ENCODE assay signal across 23 cellular contexts in genomic region chrX:2384486-2384885, GRCh38.
DNase-seq lines count a peak whose midpoint lies in the region; ATAC-seq, FAIRE-seq and TF ChIP-seq lines count a peak whose summit lies in the region.
"Had no signal": no experiment of that assay in that cellular context is flagged by ENCODE, and none has a peak within 500 bp of the region (broad histone marks: within the 10 kb centered on the region; RNA-seq: fewer than 3 reads in every experiment).

No MANE protein-coding gene starts in this region.

- no peak for TF ChIP-seq RAD21 in GM12878 (IDR thresholded peaks at IDR 0.05; ENCODE audit: insufficient read depth, low read depth, low read length)

- no peaks in the 10 kb centered on the region; the same call in 2 of the 3 replicates for H3K9me3 ChIP-seq in GM12878 (replicated peaks; ENCODE audit: control insufficient read depth, insufficient read depth, low read length)
- no peaks in the 10 kb centered on the region for H3K9me3 ChIP-seq in hepatocyte (ENCODE audit: low read depth)
- no peaks in the 10 kb centered on the region for H3K9me3 ChIP-seq in transverse colon

- WGBS in GM12878 (ENCODE audit: insufficient coverage, insufficient replicate concordance, low lambda C conversion rate, missing lambda C conversion rate): 59% methylated on average over 4 of the region's 4 CpGs
- 100% methylated on average over 2 of the region's 4 CpGs for WGBS in hepatocyte (ENCODE audit: low lambda C conversion rate, missing lambda C conversion rate)
- WGBS in transverse colon (ENCODE audit: low coverage in 1 of 2), 2 donors: 82 to 100% methylated on average over 1 to 4 of the region's 4 CpGs

- SMC1A ChIA-PET in GM12878 (lab: Charles Lee; ENCODE audit: uncharacterized antibody, unreplicated experiment): no interaction called here

- DNase-seq in GM12878 (ENCODE audit: low read depth, low spot score): no peak
- no peak for DNase-seq in hepatocyte (ENCODE audit: low spot score)
- DNase-seq in transverse colon: no peak
- no peak for DNase-seq in activated CD8-positive, alpha-beta T cell treated with anti-CD3 and anti-CD28 coated beads for 36 hours
- no peak for DNase-seq in NCI-H345 treated with DMSO at 0.1 percent for 48 hours (lab: John Stamatoyannopoulos, UW; ENCODE audit: unreplicated experiment)
- DNase-seq in Right ventricle myocardium inferior (ENCODE audit: missing footprints): no peak
- DNase-seq: 8988T; AML-193; Caco-2; Calu3; CD4-positive, alpha-beta T cell; CD8-positive, alpha-beta T cell; DMS79 treated with DMSO at 0.1 percent for 48 hours; GF-D8 had no signal

- in situ Hi-C loops in GM12878 (cut with MboI) (no loop called here), transverse colon (cut with MboI; ENCODE audit: low pct_ligation_motif_present in 1 of 4, low pct_unique_long_range_greater_than_20kb in 1 of 4, low sequenced_read_pairs in 3 of 4) (no loop called here)

- BruUV-seq in GM12878 (replicated peaks; lab: Mats Ljungman, UMichigan): no TSS peak

- no peak overlapping the region for H3K27ac Mint-ChIP-seq in activated CD8-positive, alpha-beta T cell treated with anti-CD3 and anti-CD28 coated beads for 36 hours
- H3K27ac Mint-ChIP-seq: B cell; CD4-positive, alpha-beta T cell; CD8-positive, alpha-beta T cell had no signal

- H3K79me2 ChIP-seq in GM12878 (ENCODE audit: control insufficient read depth, insufficient read depth, low read length): no peaks in the 10 kb centered on the region
- H3K79me2 ChIP-seq in hepatocyte: peaks cover 5% of the 10 kb centered on the region

- POLR2A ChIA-PET in GM12878 (lab: Charles Lee): no interaction called here
- POLR2A ChIA-PET in activated CD8-positive, alpha-beta T cell treated with anti-CD3 and anti-CD28 coated beads for 36 hours (lab: Charles Lee): no interaction called here

- no peak overlapping the region for H3K4me3 ChIP-seq in GM12878
- no peak overlapping the region for H3K4me3 ChIP-seq in hepatocyte
- no peak overlapping the region for H3K4me3 ChIP-seq in transverse colon
- H3K4me3 ChIP-seq: BLaER1 treated with 17β-estradiol and CSF1 and Interleukin-3, amounts not matched to agents 10 nM and 100 nM had no signal

- H3K36me3 Mint-ChIP-seq in activated CD8-positive, alpha-beta T cell treated with anti-CD3 and anti-CD28 coated beads for 36 hours (ENCODE audit: low read depth): peaks cover 12% of the 10 kb centered on the region

- no peaks in the 10 kb centered on the region for H3K36me3 ChIP-seq in GM12878 (ENCODE audit: control insufficient read depth in 2 of 2, insufficient read depth in 2 of 2, low read length in 1 of 2)
- H3K36me3 ChIP-seq in hepatocyte (replicated peaks; ENCODE audit: insufficient read depth, low read depth): no peaks in the 10 kb centered on the region
- no peaks in the 10 kb centered on the region for H3K36me3 ChIP-seq in transverse colon

- H3K27me3 Mint-ChIP-seq in activated CD8-positive, alpha-beta T cell treated with anti-CD3 and anti-CD28 coated beads for 36 hours: no peaks in the 10 kb centered on the region
- H3K27me3 Mint-ChIP-seq: B cell; CD4-positive, alpha-beta T cell had no signal

- FAIRE-seq in GM12878 (lab: Jason Lieb, UNC): peak; percentile 38
- FAIRE-seq: A204.1, D721Med, G401.6, GM12892, GM18507, GM19239 had no signal

- H3K9ac ChIP-seq in GM12878 (ENCODE audit: control insufficient read depth, insufficient read depth, low read length): no peak overlapping the region
- H3K9ac ChIP-seq: BLaER1 treated with 17β-estradiol and CSF1 and Interleukin-3, amounts not matched to agents 10 nM and 100 nM had no signal

- TF ChIP-seq CTCF in GM12878 (IDR thresholded peaks at IDR 0.05 in 2 of 3, conservative IDR thresholded peaks at IDR 0.05 in 1 of 3; ENCODE audit: control insufficient read depth in 2 of 3, extremely low read depth in 1 of 3, insufficient read depth in 1 of 3, low read depth in 3 of 3, low read length in 3 of 3) (no peak), hepatocyte (IDR thresholded peaks at IDR 0.05; ENCODE audit: poor library complexity) (no peak), transverse colon (IDR thresholded peaks at IDR 0.05) (no peak)
- TF ChIP-seq CTCF in activated CD8-positive, alpha-beta T cell treated with anti-CD3 and anti-CD28 coated beads for 36 hours (IDR thresholded peaks at IDR 0.05): no peak

- H3K4me2 ChIP-seq in GM12878 (ENCODE audit: control insufficient read depth, insufficient read depth) (no peak overlapping the region), hepatocyte (no peak overlapping the region)
- H3K4me2 ChIP-seq: BLaER1 treated with 17β-estradiol and CSF1 and Interleukin-3, amounts not matched to agents 10 nM and 100 nM had no signal

- H3K27me3 ChIP-seq in GM12878 (replicated peaks in 1 of 2; ENCODE audit: control insufficient read depth in 2 of 2, insufficient read depth in 2 of 2, low read length in 1 of 2): no peaks in the 10 kb centered on the region
- H3K27me3 ChIP-seq in hepatocyte: no peaks in the 10 kb centered on the region
- H3K27me3 ChIP-seq in transverse colon: no peaks in the 10 kb centered on the region
- H3K27me3 ChIP-seq: BLaER1 treated with 17β-estradiol and CSF1 and Interleukin-3, amounts not matched to agents 10 nM and 100 nM had no signal

- CTCF ChIA-PET in GM12878 (lab: Yijun Ruan, JAX): no interaction called here
- CTCF ChIA-PET in activated CD8-positive, alpha-beta T cell treated with anti-CD3 and anti-CD28 coated beads for 36 hours (lab: Charles Lee): no interaction called here

- H2AFZ ChIP-seq in GM12878 (ENCODE audit: control insufficient read depth, low read depth, low read length) (no peak overlapping the region), hepatocyte (no peak overlapping the region)

- RAD21 ChIA-PET in GM12878 (lab: Charles Lee; ENCODE audit: unreplicated experiment): no interaction called here

- ATAC-seq in GM12878 (no peak), Right ventricle myocardium inferior (no peak)
- no peak for ATAC-seq in activated CD8-positive, alpha-beta T cell treated with anti-CD3 and anti-CD28 coated beads for 36 hours
- ATAC-seq: CD8-positive, alpha-beta T cell had no signal

- H4K20me1 ChIP-seq in GM12878 (ENCODE audit: control insufficient read depth, insufficient read depth) (no peaks in the 10 kb centered on the region), hepatocyte (ENCODE audit: insufficient read depth, poor library complexity, severe bottlenecking) (no peaks in the 10 kb centered on the region)

- TF ChIP-seq POLR2A in GM12878 (IDR thresholded peaks at IDR 0.05; ENCODE audit: low read depth, low read length) (no peak), transverse colon (IDR thresholded peaks at IDR 0.05) (no peak)

- no peak overlapping the region for H3K4me3 Mint-ChIP-seq in activated CD8-positive, alpha-beta T cell treated with anti-CD3 and anti-CD28 coated beads for 36 hours
- H3K4me3 Mint-ChIP-seq: B cell; CD4-positive, alpha-beta T cell; CD8-positive, alpha-beta T cell had no signal

- no peaks in the 10 kb centered on the region for H3K9me3 Mint-ChIP-seq in activated CD8-positive, alpha-beta T cell treated with anti-CD3 and anti-CD28 coated beads for 36 hours
- H3K9me3 Mint-ChIP-seq: CD8-positive, alpha-beta T cell had no signal

- no peaks in the 10 kb centered on the region for H3K9me2 ChIP-seq in hepatocyte (replicated peaks; ENCODE audit: insufficient read depth)

- H3K27ac ChIP-seq in GM12878 (ENCODE audit: control insufficient read depth, insufficient read depth) (no peak overlapping the region), hepatocyte (peak overlapping the region; percentile 48), transverse colon (peak overlapping the region; percentile 7 to 75 (median 46))
- H3K27ac ChIP-seq: BLaER1 treated with 17β-estradiol and CSF1 and Interleukin-3, amounts not matched to agents 10 nM and 100 nM; C4-2B had no signal

- no peaks in the 10 kb centered on the region for H3K4me1 Mint-ChIP-seq in activated CD8-positive, alpha-beta T cell treated with anti-CD3 and anti-CD28 coated beads for 36 hours (ENCODE audit: low read depth)
- H3K4me1 Mint-ChIP-seq: B cell had no signal

- intact Hi-C loops in GM12878 (cut with micrococcal nuclease; ENCODE audit: unreplicated experiment): no loop called here
- intact Hi-C loops in transverse colon (cut with DNase I; ENCODE audit: low total_unique reads): no loop called here
- intact Hi-C loops in activated CD8-positive, alpha-beta T cell treated with anti-CD3 and anti-CD28 coated beads for 36 hours (cut with micrococcal nuclease): no loop called here
- intact Hi-C loops in Right ventricle myocardium inferior (cut with DNase I): no loop called here

- TF ChIP-seq EP300 in GM12878 (IDR thresholded peaks at IDR 0.05; ENCODE audit: borderline replicate concordance in 1 of 2, control insufficient read depth in 1 of 2, low read depth in 2 of 2, low read length in 2 of 2) (no peak), transverse colon (IDR thresholded peaks at IDR 0.05; ENCODE audit: low read depth) (no peak)

- H3K4me1 ChIP-seq in GM12878 (ENCODE audit: control insufficient read depth, insufficient read depth, low read length) (no peaks in the 10 kb centered on the region), hepatocyte (ENCODE audit: insufficient read depth) (no peaks in the 10 kb centered on the region), transverse colon (peaks cover 0 to 8% (median 5%) of the 10 kb centered on the region in 4 donors)
- H3K4me1 ChIP-seq: BLaER1 treated with 17β-estradiol and CSF1 and Interleukin-3, amounts not matched to agents 10 nM and 100 nM; Caco-2 had no signal
